Comparison of ENCODE assay signal across 8 cellular contexts in genomic region chr3:36648241-36649034, GRCh38.
DNase-seq lines count a peak whose midpoint lies in the region; ATAC-seq lines count a peak whose summit lies in the region.

No MANE protein-coding gene starts in this region.

- no peak overlapping the region for H2BK120ac ChIP-seq in trophoblast cell (ENCODE audit: insufficient read depth, low read length, poor library complexity)

- H2AFZ ChIP-seq in trophoblast cell (ENCODE audit: insufficient read depth, low read length, poor library complexity) = no peak overlapping the region

- DNase-seq in SK-N-MC (ENCODE audit: low read depth, low spot score) (no peak), trophoblast cell (peak; percentile 12 to 72), DMS79 (lab: John Stamatoyannopoulos, UW) (no peak), NCI-H510A treated with DMSO at 0.1 percent for 48 hours (lab: John Stamatoyannopoulos, UW) (no peak)
- DNase-seq in central memory CD4-positive, alpha-beta T cell = no peak
- DNase-seq in activated CD4-positive, CD25-positive, alpha-beta regulatory T cell treated with anti-CD3 and anti-CD28 coated beads, Interleukin-2, amount 50 U/mL, for 72 hours = no peak

- no peak overlapping the region for H3K14ac ChIP-seq in trophoblast cell (ENCODE audit: low read length)

- no peaks in the 10 kb centered on the region for H3K79me2 ChIP-seq in trophoblast cell (ENCODE audit: control insufficient read depth, insufficient read depth, low read length, poor library complexity)

- no peak overlapping the region for H3K23ac ChIP-seq in trophoblast cell (ENCODE audit: low read length)

- H2AK5ac ChIP-seq in trophoblast cell (ENCODE audit: low read length) = no peak overlapping the region

- ATAC-seq in GM18858 (IDR thresholded peaks at IDR 0.05; ENCODE audit: unreplicated experiment) (peak; percentile 85), HG02943 (IDR thresholded peaks at IDR 0.05; ENCODE audit: low read depth, unreplicated experiment) (peak; percentile 80)

- no peak overlapping the region for H2BK12ac ChIP-seq in trophoblast cell (ENCODE audit: low read length)

- no peaks in the 10 kb centered on the region for H3K36me3 ChIP-seq in SK-N-MC (ENCODE audit: insufficient read depth, low read length)
- no peaks in the 10 kb centered on the region for H3K36me3 ChIP-seq in trophoblast cell (ENCODE audit: control insufficient read depth in 1 of 2, insufficient read depth in 2 of 2, low read length in 2 of 2)

- H3K9me3 ChIP-seq in SK-N-MC (ENCODE audit: low read depth, low read length) = no peaks in the 10 kb centered on the region
- peaks cover 4% of the 10 kb centered on the region for H3K9me3 ChIP-seq in trophoblast cell (ENCODE audit: insufficient read depth, low read depth, low read length)

- H3K4me3 ChIP-seq in SK-N-MC (no peak overlapping the region), trophoblast cell (ENCODE audit: low read depth, low read length) (no peak overlapping the region)

- H3K27ac ChIP-seq in SK-N-MC (peak overlapping the region; percentile 62), trophoblast cell (ENCODE audit: low read depth, low read length) (no peak overlapping the region)

- H3K79me1 ChIP-seq in trophoblast cell (ENCODE audit: low read length) = no peaks in the 10 kb centered on the region

- WGBS in trophoblast cell (ENCODE audit: extremely low coverage, insufficient coverage, insufficient read length) = no CpG with 5 or more reads among the region's 5 CpGs

- no peak overlapping the region for H3K18ac ChIP-seq in trophoblast cell (ENCODE audit: low read length)

- no peak overlapping the region for H3K9ac ChIP-seq in SK-N-MC (ENCODE audit: insufficient read length)
- H3K9ac ChIP-seq in trophoblast cell (ENCODE audit: low read length) = no peak overlapping the region

- H4K12ac ChIP-seq in trophoblast cell (ENCODE audit: low read depth, low read length) = no peak overlapping the region

- no peak overlapping the region for H4K91ac ChIP-seq in trophoblast cell (ENCODE audit: low read depth, low read length)

- no peaks in the 10 kb centered on the region for H3K4me1 ChIP-seq in trophoblast cell (ENCODE audit: control insufficient read depth in 1 of 2, insufficient read depth in 2 of 2, low read length in 2 of 2)

- no peak overlapping the region for H3K4me2 ChIP-seq in trophoblast cell (ENCODE audit: low read length)

- no peak overlapping the region for H4K8ac ChIP-seq in trophoblast cell (ENCODE audit: low read depth, low read length)

- no peak overlapping the region for H3K4ac ChIP-seq in trophoblast cell (ENCODE audit: low read depth, low read length)

- H3K27me3 ChIP-seq in trophoblast cell (ENCODE audit: insufficient read depth, low read length) = no peaks in the 10 kb centered on the region

- no peak overlapping the region for H2BK5ac ChIP-seq in trophoblast cell (ENCODE audit: low read depth, low read length, poor library complexity)

Comparison
In these comparisons a context has a peak if more than half of its experiments do, and no peak if none do; other contexts are left out.
1. DNase-seq: peak in trophoblast cell (2 of 2); none in SK-N-MC (single experiment), DMS79 (single experiment), NCI-H510A treated with DMSO at 0.1 percent for 48 hours (single experiment), central memory CD4-positive, alpha-beta T cell (single experiment) and activated CD4-positive, CD25-positive, alpha-beta regulatory T cell treated with anti-CD3 and anti-CD28 coated beads, Interleukin-2, amount 50 U/mL, for 72 hours (single experiment).